26 cellular contexts compared by ENCODE assay signal in genomic region chr16:71834291-71834690, GRCh38.
"Had no signal": no experiment of that assay in that cellular context is flagged by ENCODE, and none has a peak within 500 bp of the region (broad histone marks: within the 10 kb centered on the region; RNA-seq: fewer than 3 reads in every experiment).

No MANE protein-coding gene starts in this region.

- H3K27me3 ChIP-seq: colonic mucosa, esophagus squamous epithelium, gastrocnemius medialis, heart right ventricle, left lung had no signal

- H3K36me3 ChIP-seq: colonic mucosa, esophagus squamous epithelium, gastrocnemius medialis, heart right ventricle, left lung, lower lobe of right lung had no signal

- H3K4me3 ChIP-seq: colonic mucosa, esophagus squamous epithelium, gastrocnemius medialis, heart right ventricle, left lung, lower lobe of right lung, mucosa of descending colon had no signal

- H3K4me1 ChIP-seq: colonic mucosa, esophagus squamous epithelium, gastrocnemius medialis, heart right ventricle, left lung, lower lobe of right lung had no signal

- H3K9me3 ChIP-seq: colonic mucosa, esophagus squamous epithelium, gastrocnemius medialis, heart right ventricle, left lung, lower lobe of right lung, mucosa of descending colon had no signal

- ATAC-seq: effector memory CD8-positive, alpha-beta T cell; esophagus mucosa; gastrocnemius medialis; heart right ventricle; left colon; left lung; left ventricle myocardium superior; lower lobe of right lung; mucosa of descending colon had no signal

- H3K27ac ChIP-seq: colonic mucosa, epithelial cell of prostate, esophagus squamous epithelium, gastrocnemius medialis, heart right ventricle, left lung, lower lobe of right lung had no signal

- DNase-seq: colonic mucosa; cortex of kidney; effector CD8-positive, alpha-beta T cell; effector memory CD8-positive, alpha-beta T cell; endodermal cell; erythroblast; esophagus squamous epithelium; foreskin fibroblast; foreskin melanocyte; gastrocnemius medialis; glutamatergic neuron; head of caudate nucleus; heart right ventricle; hippocampal formation; immature natural killer cell; islet precursor cell; kidney; kidney glomerular epithelial cell; left colon; left lung; left ventricle myocardium superior; lower lobe of right lung; mesenchymal stem cell; mucosa of descending colon had no signal
